ENCODE assay signal across 8 cellular contexts in genomic region chr19:12783226-12783848, GRCh38. TPM values are rescaled to one million over a fixed set of nuclear protein-coding genes. Genes with fewer than 3 reads are reported as not detected.
DNase-seq lines count a peak whose midpoint lies in the region; ATAC-seq, FAIRE-seq and TF ChIP-seq lines count a peak whose summit lies in the region.

No MANE protein-coding gene starts in this region.

- H3K9ac ChIP-seq in keratinocyte (ENCODE audit: control insufficient read depth, extremely low read depth, insufficient read depth, low read length): peak overlapping the region; percentile 73

- no peaks in the 10 kb centered on the region for H3K9me3 Mint-ChIP-seq in activated CD4-positive, alpha-beta T cell treated with anti-CD3 and anti-CD28 coated beads, Interleukin-2, amount 10 ng/mL, durations not matched to agents 24 days and 14 days
- H3K9me3 Mint-ChIP-seq in stimulated activated effector memory CD8-positive, alpha-beta T cell treated with anti-CD3 and anti-CD28 coated beads, Interleukin-12 subunit alpha, Interleukin-12 subunit beta, amount 100 ng/mL, for 72 hours: no peaks in the 10 kb centered on the region

- no peak overlapping the region for H3K27ac Mint-ChIP-seq in activated CD4-positive, alpha-beta T cell treated with anti-CD3 and anti-CD28 coated beads, Interleukin-2, amount 10 ng/mL, durations not matched to agents 24 days and 14 days
- H3K27ac Mint-ChIP-seq in stimulated activated effector memory CD8-positive, alpha-beta T cell treated with anti-CD3 and anti-CD28 coated beads, Interleukin-12 subunit alpha, Interleukin-12 subunit beta, amount 100 ng/mL, for 72 hours: no peak overlapping the region

- no peak for TF ChIP-seq CTCF in keratinocyte (optimal IDR thresholded peaks at IDR 0.05 in 1 of 3, IDR thresholded peaks at IDR 0.05 in 1 of 3, conservative IDR thresholded peaks at IDR 0.05 in 1 of 3; ENCODE audit: extremely low read depth in 1 of 3, insufficient read depth in 2 of 3, low read length in 3 of 3)

- H3K79me2 ChIP-seq in keratinocyte (ENCODE audit: control insufficient read depth, insufficient read depth, low read length): no peaks in the 10 kb centered on the region

- peak overlapping the region; percentile 78 for H3K4me3 Mint-ChIP-seq in activated CD4-positive, alpha-beta T cell treated with anti-CD3 and anti-CD28 coated beads, Interleukin-2, amount 10 ng/mL, durations not matched to agents 24 days and 14 days
- H3K4me3 Mint-ChIP-seq in stimulated activated effector memory CD8-positive, alpha-beta T cell treated with anti-CD3 and anti-CD28 coated beads, Interleukin-12 subunit alpha, Interleukin-12 subunit beta, amount 100 ng/mL, for 72 hours: no peak overlapping the region

- no peak for FAIRE-seq in keratinocyte (lab: Jason Lieb, UNC)

- H3K4me2 ChIP-seq in keratinocyte (ENCODE audit: control insufficient read depth, extremely low read depth, insufficient read depth, low read depth, low read length): peak overlapping the region; percentile 88

- H3K4me3 ChIP-seq in keratinocyte (ENCODE audit: control insufficient read depth in 2 of 3, extremely low read depth in 1 of 3, insufficient read depth in 2 of 3, low read depth in 1 of 3, low read length in 3 of 3): peak overlapping the region; percentile 34 to 45 (median 40)

- peak overlapping the region; percentile 81 for H3K27ac ChIP-seq in keratinocyte (ENCODE audit: control insufficient read depth, insufficient read depth, low read length)

- intact Hi-C loops in activated CD4-positive, alpha-beta T cell treated with anti-CD3 and anti-CD28 coated beads, Interleukin-2, amount 10 ng/mL, durations not matched to agents 24 days and 14 days (cut with micrococcal nuclease): no loop called here

- no peak overlapping the region for H2AFZ ChIP-seq in keratinocyte (ENCODE audit: control insufficient read depth, low read length)

- H3K36me3 Mint-ChIP-seq in activated CD4-positive, alpha-beta T cell treated with anti-CD3 and anti-CD28 coated beads, Interleukin-2, amount 10 ng/mL, durations not matched to agents 24 days and 14 days (ENCODE audit: low read depth): no peaks in the 10 kb centered on the region
- H3K36me3 Mint-ChIP-seq in stimulated activated effector memory CD8-positive, alpha-beta T cell treated with anti-CD3 and anti-CD28 coated beads, Interleukin-12 subunit alpha, Interleukin-12 subunit beta, amount 100 ng/mL, for 72 hours: peaks cover 15% of the 10 kb centered on the region

- H3K4me1 Mint-ChIP-seq in activated CD4-positive, alpha-beta T cell treated with anti-CD3 and anti-CD28 coated beads, Interleukin-2, amount 10 ng/mL, durations not matched to agents 24 days and 14 days: peaks cover 25% of the 10 kb centered on the region
- peaks cover 25% of the 10 kb centered on the region for H3K4me1 Mint-ChIP-seq in stimulated activated effector memory CD8-positive, alpha-beta T cell treated with anti-CD3 and anti-CD28 coated beads, Interleukin-12 subunit alpha, Interleukin-12 subunit beta, amount 100 ng/mL, for 72 hours

- ATAC-seq in stimulated activated effector memory CD8-positive, alpha-beta T cell treated with anti-CD3 and anti-CD28 coated beads, Interleukin-12 subunit alpha, Interleukin-12 subunit beta, amount 100 ng/mL, for 72 hours: peak; percentile 49

- H3K9me1 ChIP-seq in keratinocyte (ENCODE audit: control insufficient read depth, extremely low read depth, insufficient read depth, low read length): no peaks in the 10 kb centered on the region

- H4K20me1 ChIP-seq in keratinocyte (ENCODE audit: control insufficient read depth, extremely low read depth, insufficient read depth, low read length): no peaks in the 10 kb centered on the region

- no peaks in the 10 kb centered on the region for H3K36me3 ChIP-seq in keratinocyte (ENCODE audit: control insufficient read depth in 2 of 2, extremely low read depth in 1 of 2, insufficient read depth in 2 of 2, low read length in 2 of 2)

- no peaks in the 10 kb centered on the region for H3K27me3 Mint-ChIP-seq in activated CD4-positive, alpha-beta T cell treated with anti-CD3 and anti-CD28 coated beads, Interleukin-2, amount 10 ng/mL, durations not matched to agents 24 days and 14 days

- dilution Hi-C loops in keratinocyte (cut with MboI; ENCODE audit: extremely low pct_ligation_motif_present, low sequenced_read_pairs): no loop called here

- no peaks in the 10 kb centered on the region for H3K27me3 ChIP-seq in keratinocyte (ENCODE audit: control insufficient read depth, extremely low read depth, insufficient read depth, low read length)

- DNase-seq in activated CD4-positive, alpha-beta T cell treated with anti-CD3 and anti-CD28 coated beads, Interleukin-2, amount 10 ng/mL, durations not matched to agents 24 days and 14 days: peak; percentile 85
- no peak for DNase-seq in activated CD4-positive, alpha-beta T cell treated with anti-CD3 and anti-CD28 coated beads for 4 hours
- peak; percentile 64 for DNase-seq in activated naive CD4-positive, alpha-beta T cell treated with anti-CD3 and anti-CD28 coated beads, Interleukin-2, amount 50 U/mL, for 16 hours
- no peak for DNase-seq in keratinocyte (ENCODE audit: low read depth, low spot score)
- peak in 1 of 2 donors; percentile 91 for DNase-seq in stimulated activated effector memory CD8-positive, alpha-beta T cell treated with anti-CD3 and anti-CD28 coated beads, Interleukin-12 subunit alpha, Interleukin-12 subunit beta, amount 100 ng/mL, for 72 hours (ENCODE audit: low spot score in 2 of 2)
- DNase-seq in SHP77 (lab: John Stamatoyannopoulos, UW): no peak
- no peak for DNase-seq in NCI-H1092 treated with DMSO at 0.1 percent for 48 hours (lab: John Stamatoyannopoulos, UW)
- DNase-seq in ecto neural progenitor cell (ENCODE audit: low spot score): no peak

- no peaks in the 10 kb centered on the region for H3K9me3 ChIP-seq in keratinocyte (ENCODE audit: control insufficient read depth, low read depth, low read length)

- peaks cover 69% of the 10 kb centered on the region for H3K4me1 ChIP-seq in keratinocyte (ENCODE audit: control insufficient read depth, extremely low read depth, insufficient read depth, low read length)

RNA-seq across cellular contexts. Expression of gene JUNB, which starts 7.9 kb away (rescaled TPM):
- total RNA-seq in activated CD4-positive, alpha-beta T cell treated with anti-CD3 and anti-CD28 coated beads, Interleukin-2, amount 10 ng/mL, durations not matched to agents 24 days and 14 days: 302 and 310 TPM in 2 replicates
- polyA plus RNA-seq in keratinocyte: 34.9 to 85.1 TPM (median 40.8 TPM) in 3 replicates
- 87.3 TPM for polyA plus RNA-seq in keratinocyte (2011; ENCODE audit: low read depth)
- polyA plus RNA-seq in keratinocyte (2011; cell fraction: cytosol; rRNA removed): 13.1 and 47.4 TPM in 2 replicates
- polyA plus RNA-seq in keratinocyte (2011; cell fraction: nucleus; rRNA removed): 62.8 and 88.1 TPM in 2 replicates
- 52.4 and 163 TPM in 2 replicates for polyA plus RNA-seq in keratinocyte (2012; ENCODE audit: low replicate concordance)
- polyA minus RNA-seq in keratinocyte: 11.0 to 22.5 TPM (median 12.4 TPM) in 3 replicates
- polyA minus RNA-seq in keratinocyte (2011; cell fraction: cytosol; rRNA and poly(A)+ RNA removed): 133 TPM
- polyA minus RNA-seq in keratinocyte (2011; cell fraction: nucleus; rRNA and poly(A)+ RNA removed): 57.9 and 81.1 TPM in 2 replicates

RNA-seq across cellular contexts. Expression of gene HOOK2, which starts 8.0 kb away (rescaled TPM):
- total RNA-seq in activated CD4-positive, alpha-beta T cell treated with anti-CD3 and anti-CD28 coated beads, Interleukin-2, amount 10 ng/mL, durations not matched to agents 24 days and 14 days: 17.8 and 18.3 TPM in 2 replicates
- polyA plus RNA-seq in keratinocyte: 19.0 to 27.4 TPM (median 21.9 TPM) in 3 replicates
- polyA plus RNA-seq in keratinocyte (2011; ENCODE audit: low read depth): 61.4 TPM
- polyA plus RNA-seq in keratinocyte (2011; cell fraction: cytosol; rRNA removed): 8.9 and 15.2 TPM in 2 replicates
- polyA plus RNA-seq in keratinocyte (2011; cell fraction: nucleus; rRNA removed): 98.6 and 127 TPM in 2 replicates
- 31.3 and 34.6 TPM in 2 replicates for polyA plus RNA-seq in keratinocyte (2012; ENCODE audit: low replicate concordance)
- polyA minus RNA-seq in keratinocyte: 13.1 to 23.2 TPM (median 16.5 TPM) in 3 replicates
- polyA minus RNA-seq in keratinocyte (2011; cell fraction: cytosol; rRNA and poly(A)+ RNA removed): 9.2 TPM
- 14.9 and 26.8 TPM in 2 replicates for polyA minus RNA-seq in keratinocyte (2011; cell fraction: nucleus; rRNA and poly(A)+ RNA removed)

RNA-seq across cellular contexts. Expression of gene PRDX2, which starts 18.3 kb away (rescaled TPM):
- 277 and 294 TPM in 2 replicates for total RNA-seq in activated CD4-positive, alpha-beta T cell treated with anti-CD3 and anti-CD28 coated beads, Interleukin-2, amount 10 ng/mL, durations not matched to agents 24 days and 14 days
- 119 to 301 TPM (median 154 TPM) in 3 replicates for polyA plus RNA-seq in keratinocyte
- polyA plus RNA-seq in keratinocyte (2011; ENCODE audit: low read depth): 34.9 TPM
- 183 and 286 TPM in 2 replicates for polyA plus RNA-seq in keratinocyte (2011; cell fraction: cytosol; rRNA removed)
- 144 and 162 TPM in 2 replicates for polyA plus RNA-seq in keratinocyte (2011; cell fraction: nucleus; rRNA removed)
- polyA plus RNA-seq in keratinocyte (2012; ENCODE audit: low replicate concordance): 185 and 240 TPM in 2 replicates
- 153 to 398 TPM (median 161 TPM) in 3 replicates for polyA minus RNA-seq in keratinocyte
- 196 TPM for polyA minus RNA-seq in keratinocyte (2011; cell fraction: cytosol; rRNA and poly(A)+ RNA removed)
- polyA minus RNA-seq in keratinocyte (2011; cell fraction: nucleus; rRNA and poly(A)+ RNA removed): 47.3 and 53.6 TPM in 2 replicates

RNA-seq across cellular contexts. Expression of gene THSD8, which starts 18.5 kb away (rescaled TPM):
- 26.8 and 32.7 TPM in 2 replicates for total RNA-seq in activated CD4-positive, alpha-beta T cell treated with anti-CD3 and anti-CD28 coated beads, Interleukin-2, amount 10 ng/mL, durations not matched to agents 24 days and 14 days
- 0.41 to 6.6 TPM (median 2.9 TPM) in 3 replicates for polyA plus RNA-seq in keratinocyte
- polyA plus RNA-seq in keratinocyte (2011; ENCODE audit: low read depth): not detected
- polyA plus RNA-seq in keratinocyte (2011; cell fraction: cytosol; rRNA removed): 2.9 and 4.9 TPM in 2 replicates
- polyA plus RNA-seq in keratinocyte (2011; cell fraction: nucleus; rRNA removed): 1.3 and 2.0 TPM in 2 replicates
- polyA plus RNA-seq in keratinocyte (2012; ENCODE audit: low replicate concordance): 2.6 and 8.7 TPM in 2 replicates
- polyA minus RNA-seq in keratinocyte: 2.4 to 10.5 TPM (median 4.4 TPM) in 3 replicates
- not detected for polyA minus RNA-seq in keratinocyte (2011; cell fraction: cytosol; rRNA and poly(A)+ RNA removed)
- not detected in 2 replicates for polyA minus RNA-seq in keratinocyte (2011; cell fraction: nucleus; rRNA and poly(A)+ RNA removed)

RNA-seq across cellular contexts. Expression of gene RNASEH2A, which starts 23.0 kb away (rescaled TPM):
- total RNA-seq in activated CD4-positive, alpha-beta T cell treated with anti-CD3 and anti-CD28 coated beads, Interleukin-2, amount 10 ng/mL, durations not matched to agents 24 days and 14 days: 35.8 and 51.5 TPM in 2 replicates
- 12.7 to 32.5 TPM (median 19.7 TPM) in 3 replicates for polyA plus RNA-seq in keratinocyte
- polyA plus RNA-seq in keratinocyte (2011; ENCODE audit: low read depth): 7.9 TPM
- polyA plus RNA-seq in keratinocyte (2011; cell fraction: cytosol; rRNA removed): 6.9 and 11.9 TPM in 2 replicates
- 9.2 and 9.7 TPM in 2 replicates for polyA plus RNA-seq in keratinocyte (2011; cell fraction: nucleus; rRNA removed)
- polyA plus RNA-seq in keratinocyte (2012; ENCODE audit: low replicate concordance): 5.0 and 21.3 TPM in 2 replicates
- 12.2 to 23.4 TPM (median 19.4 TPM) in 3 replicates for polyA minus RNA-seq in keratinocyte
- polyA minus RNA-seq in keratinocyte (2011; cell fraction: cytosol; rRNA and poly(A)+ RNA removed): 43.7 TPM
- polyA minus RNA-seq in keratinocyte (2011; cell fraction: nucleus; rRNA and poly(A)+ RNA removed): 3.6 and 5.5 TPM in 2 replicates

Comparison
In these comparisons a context has a peak if more than half of its experiments do, and no peak if none do; other contexts are left out.
1. DNase-seq: peak in activated CD4-positive, alpha-beta T cell treated with anti-CD3 and anti-CD28 coated beads, Interleukin-2, amount 10 ng/mL, durations not matched to agents 24 days and 14 days (single experiment) and activated naive CD4-positive, alpha-beta T cell treated with anti-CD3 and anti-CD28 coated beads, Interleukin-2, amount 50 U/mL, for 16 hours (single experiment); none in activated CD4-positive, alpha-beta T cell treated with anti-CD3 and anti-CD28 coated beads for 4 hours (0 of 2), keratinocyte (single experiment), SHP77 (0 of 2), NCI-H1092 treated with DMSO at 0.1 percent for 48 hours (single experiment) and ecto neural progenitor cell (single experiment).